In genomic region chr14:104136472-104137296, GRCh38 we compare ENCODE assay signal across 10 cellular contexts. TPM values are rescaled to one million over a fixed set of nuclear protein-coding genes. Genes with fewer than 3 reads are reported as not detected.
DNase-seq lines count a peak whose midpoint lies in the region; ATAC-seq and TF ChIP-seq lines count a peak whose summit lies in the region.
"Had no signal": no experiment of that assay in that cellular context is flagged by ENCODE, and none has a peak within 500 bp of the region (broad histone marks: within the 10 kb centered on the region; RNA-seq: fewer than 3 reads in every experiment).

No MANE protein-coding gene starts in this region.

- TF ChIP-seq EP300 in ovary (IDR thresholded peaks at IDR 0.05) = no peak

- ATAC-seq in GM21529 (IDR thresholded peaks at IDR 0.05; ENCODE audit: unreplicated experiment) (no peak), HG03571 (IDR thresholded peaks at IDR 0.05; ENCODE audit: unreplicated experiment) (no peak)

- H3K4me1 ChIP-seq in Caco-2 (peaks cover 15% of the 10 kb centered on the region), ovary (ENCODE audit: insufficient read depth) (peaks cover 17% of the 10 kb centered on the region)

- H3K4me3 ChIP-seq in Caco-2 (ENCODE audit: low read depth, low read length) (peak overlapping the region; percentile 12; the same call in 1 of the 2 replicates), ovary (no peak overlapping the region)
- H3K4me3 ChIP-seq in Jurkat, Clone E6-1 (ENCODE audit: low read length) = peak overlapping the region; percentile 60

- H3K4me3 Mint-ChIP-seq in Caco-2 (ENCODE audit: unreplicated experiment) = peak overlapping the region; percentile 46

- WGBS in ovary, 3 donors = 1 to 2% (median 2%) methylated on average over 58 to 77 of the region's 77 CpGs

- no peaks in the 10 kb centered on the region for H3K4me1 Mint-ChIP-seq in Caco-2 (ENCODE audit: low read depth, unreplicated experiment)

- H3K27ac Mint-ChIP-seq in Caco-2 (ENCODE audit: unreplicated experiment) = no peak overlapping the region

- TF ChIP-seq CTCF in Caco-2 (IDR thresholded peaks at IDR 0.05; ENCODE audit: insufficient read depth in 1 of 2, low read depth in 1 of 2, low read length in 1 of 2, severe bottlenecking in 1 of 2, unreplicated experiment in 1 of 2) = no peak
- TF ChIP-seq CTCF in ovary (IDR thresholded peaks at IDR 0.05) = no peak

- intact Hi-C loops in Caco-2 (cut with micrococcal nuclease; ENCODE audit: unreplicated experiment) = loop anchor here (1.0 to 2.0 kb wide), 2 partner anchors 428 to 504 kb away; no protein-coding TSS in a partner anchor
- intact Hi-C loops in ovary (cut with DNase I) = loop anchor here (2.0 to 10.0 kb wide), 5 partner anchors 62 to 506 kb away; no protein-coding TSS in a partner anchor

- DNase-seq in Caco-2 (no peak), foreskin melanocyte (peak; percentile 3), ovary (peak; percentile 8 to 37 (median 21)), glomerular visceral epithelial cell (ENCODE audit: extremely low spot score) (no peak), NCI-H2227 (lab: John Stamatoyannopoulos, UW; ENCODE audit: unreplicated experiment) (no peak)
- DNase-seq in Jurkat, Clone E6-1 (ENCODE audit: low read depth, low spot score) = peak; percentile 29
- DNase-seq: NCI-H1436 had no signal

- no TSS peak for BruUV-seq in Caco-2 (replicated peaks; lab: Mats Ljungman, UMichigan)

- H3K9me3 Mint-ChIP-seq in Caco-2 (ENCODE audit: unreplicated experiment) = no peaks in the 10 kb centered on the region

- no peaks in the 10 kb centered on the region for H3K36me3 Mint-ChIP-seq in Caco-2 (ENCODE audit: insufficient read depth, unreplicated experiment)

- POLR2A ChIA-PET in Caco-2 (lab: Charles Lee) = no interaction called here

- H3K27me3 ChIP-seq in Caco-2 (replicated peaks; ENCODE audit: control insufficient read depth, insufficient read depth, low read length) (peaks cover 5% of the 10 kb centered on the region; the same call in 1 of the 2 replicates), ovary (no peaks in the 10 kb centered on the region)

- CTCF ChIA-PET in Caco-2 (lab: Charles Lee) = interaction anchor here (0.7 to 1.9 kb wide), 3 partner anchors 206 to 478 kb away, joined by 3 to 9 read pairs (median 3); no protein-coding TSS in a partner anchor

- H3K27ac ChIP-seq in ovary = no peak overlapping the region

- H3K9me3 ChIP-seq in Caco-2 = no peaks in the 10 kb centered on the region
- H3K9me3 ChIP-seq in ovary = no peaks in the 10 kb centered on the region

- H3K36me3 ChIP-seq in Caco-2 (ENCODE audit: control insufficient read depth, insufficient read depth, low read length) = no peaks in the 10 kb centered on the region
- no peaks in the 10 kb centered on the region for H3K36me3 ChIP-seq in ovary

- H3K27me3 Mint-ChIP-seq in Caco-2 (ENCODE audit: insufficient read depth, unreplicated experiment) = peaks cover 18% of the 10 kb centered on the region

- no peak for TF ChIP-seq POLR2A in ovary (IDR thresholded peaks at IDR 0.05)

RNA-seq across cellular contexts. Expression of gene KIF26A, which starts 1.7 kb away (rescaled TPM):
- total RNA-seq in Caco-2 (2022) = 4.2 and 5.5 TPM in 2 replicates
- polyA plus RNA-seq in Jurkat, Clone E6-1 (2012; ENCODE audit: insufficient read depth, insufficient read length) = 8.0 TPM
- total RNA-seq in ovary = 10 to 100 TPM in 3 of 7 donors, 1 to 10 TPM in 4; 1.4 to 16.8 (median 6.4) TPM
- 1 to 10 TPM in 1 of 2 donors, under 1 TPM in 1; 0.32 to 5.3 TPM for polyA plus RNA-seq in ovary

RNA-seq across cellular contexts. Expression of gene ASPG, which starts 51.2 kb away (rescaled TPM):
- total RNA-seq in Caco-2 (2022) (not detected in 2 replicates), ovary (10 to 100 TPM; 10.5 to 28.8 (median 19.8) TPM)
- polyA plus RNA-seq in Jurkat, Clone E6-1 (2012; ENCODE audit: insufficient read depth, insufficient read length) = not detected
- polyA plus RNA-seq in ovary = 10 to 100 TPM in 1 of 2 donors, under 1 TPM in 1; 0.45 to 11.0 TPM
- total RNA-seq: dermis microvascular lymphatic vessel endothelial cell had no signal

Comparison
In these comparisons a context has a peak if more than half of its experiments do, and no peak if none do; other contexts are left out.
1. DNase-seq: peak in Jurkat, Clone E6-1 (single experiment), foreskin melanocyte (single experiment) and ovary (5 of 5); none in Caco-2 (0 of 2), glomerular visceral epithelial cell (single experiment) and NCI-H2227 (single experiment).
2. RNA of gene ASPG, which starts 51.2 kb away (total RNA-seq): 10.5 to 28.8 TPM in ovary; not detected in Caco-2; every median in the first group is over 10 times any median in the second.